Comparison of ENCODE assay signal across 11 cellular contexts in the genomic region with DNA sequence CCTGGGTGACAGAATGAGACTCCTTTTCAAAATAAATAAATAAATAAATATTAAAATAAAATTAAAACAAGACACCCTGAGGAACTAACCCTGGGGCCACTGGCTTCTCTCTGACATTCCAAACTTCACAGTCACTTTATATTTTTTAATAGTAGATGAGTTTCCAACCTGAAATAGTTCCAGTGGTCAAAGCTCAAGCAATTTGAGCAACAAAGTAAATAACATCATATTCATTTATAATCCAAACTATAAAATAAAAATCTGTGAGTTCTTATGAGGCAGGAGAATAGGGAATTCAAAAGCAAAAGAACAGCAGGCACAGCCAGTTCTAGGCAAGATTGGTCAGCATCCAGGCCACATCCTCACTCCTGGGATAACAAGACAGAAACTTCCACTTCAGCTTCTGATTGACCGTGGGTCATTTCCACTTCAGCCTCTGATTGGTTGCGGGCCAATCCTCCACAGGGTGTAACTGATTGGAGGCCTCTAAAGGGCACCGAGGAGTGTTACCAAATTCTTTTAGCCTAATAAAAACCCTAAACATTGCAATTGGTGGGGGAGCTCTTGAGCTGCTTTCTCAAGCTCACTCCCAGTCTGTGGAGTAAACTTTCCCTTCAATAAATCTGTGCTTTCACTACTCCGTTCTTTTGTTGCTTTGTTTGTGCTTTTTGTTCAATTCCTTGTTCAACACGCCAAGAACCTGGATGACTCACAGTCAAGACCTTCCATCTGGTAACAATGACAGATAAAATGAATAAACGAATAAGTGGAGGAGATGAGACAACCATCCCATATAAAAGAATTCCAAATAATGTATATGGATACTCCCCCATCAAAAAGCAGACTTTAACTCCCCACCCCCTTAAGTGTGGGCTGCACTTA. TPM values are rescaled to one million over a fixed set of nuclear protein-coding genes. Genes with fewer than 3 reads are reported as not detected.
A peak's percentile ranks its signal among the peaks of the same experiment; 100 is the strongest.
DNase-seq lines count a peak whose midpoint lies in the region; ATAC-seq and TF ChIP-seq lines count a peak whose summit lies in the region.
"Had no signal": no experiment of that assay in that cellular context is flagged by ENCODE, and none has a peak within 500 bp of the region (broad histone marks: within the 10 kb centered on the region; RNA-seq: fewer than 3 reads in every experiment).

No MANE protein-coding gene starts in this region.

- in situ Hi-C loops in astrocyte of the cerebellum (cut with HindIII; ENCODE audit: low sequenced_read_pairs) = no loop called here

- H3K4me3 ChIP-seq in astrocyte of the cerebellum (ENCODE audit: low read depth, low read length) (no peak overlapping the region), skeletal muscle cell (ENCODE audit: low read depth, low read length) (no peak overlapping the region)

- peak; percentile 28 for ATAC-seq in left ventricle myocardium superior
- ATAC-seq: activated CD8-positive, alpha-beta memory T cell treated with anti-CD3 and anti-CD28 coated beads, Interleukin-2, amount 10 ng/mL, durations not matched to agents 7 days and 5 days had no signal

- intact Hi-C loops in left ventricle myocardium superior (cut with micrococcal nuclease) = no loop called here

- DNase-seq in H4 (ENCODE audit: low spot score) = peak; percentile 7
- peak; percentile 26 for DNase-seq in astrocyte of the cerebellum (ENCODE audit: low read depth)
- DNase-seq in left ventricle myocardium superior = no peak
- peak; percentile 46 for DNase-seq in skeletal muscle cell (ENCODE audit: low read depth)
- DNase-seq in cerebellar cortex (ENCODE audit: low spot score) = no peak
- DNase-seq in dermis blood vessel endothelial cell = no peak
- DNase-seq in NCI-H1092 (lab: John Stamatoyannopoulos, UW) = no peak
- DNase-seq in stimulated activated naive CD4-positive, alpha-beta T cell (lab: John Stamatoyannopoulos, UW) = no peak
- DNase-seq: activated CD8-positive, alpha-beta memory T cell treated with anti-CD3 and anti-CD28 coated beads, Interleukin-2, amount 10 ng/mL, durations not matched to agents 7 days and 5 days; activated naive CD8-positive, alpha-beta T cell treated with anti-CD3 and anti-CD28 coated beads, Interleukin-2, amount 10 ng/mL, durations not matched to agents 7 days and 5 days; NCI-H2171 treated with DMSO at 0.1 percent for 48 hours had no signal

- TF ChIP-seq CTCF in astrocyte of the cerebellum (IDR thresholded peaks at IDR 0.05; ENCODE audit: low read depth, low read length, missing control alignments) = peak; percentile 29

RNA-seq across cellular contexts. Expression of a gene that starts 42.5 kb away (rescaled TPM):
- total RNA-seq in H4 (2014; rRNA removed; shearing (Covaris generic)) = not detected in 2 replicates
- total RNA-seq in left ventricle myocardium superior = not detected
- total RNA-seq in dermis blood vessel endothelial cell = not detected in 2 replicates
- total RNA-seq: activated CD8-positive, alpha-beta memory T cell treated with anti-CD3 and anti-CD28 coated beads, Interleukin-2, amount 10 ng/mL, durations not matched to agents 7 days and 5 days; activated naive CD8-positive, alpha-beta T cell treated with anti-CD3 and anti-CD28 coated beads, Interleukin-2, amount 10 ng/mL, durations not matched to agents 7 days and 5 days had no signal

Comparison
In these comparisons a context has a peak if more than half of its experiments do, and no peak if none do; other contexts are left out.
1. DNase-seq: peak in H4 (single experiment), astrocyte of the cerebellum (single experiment) and skeletal muscle cell (single experiment); none in left ventricle myocardium superior (single experiment), cerebellar cortex (single experiment), dermis blood vessel endothelial cell (single experiment), NCI-H1092 (single experiment) and stimulated activated naive CD4-positive, alpha-beta T cell (0 of 6).